In the genomic region with DNA sequence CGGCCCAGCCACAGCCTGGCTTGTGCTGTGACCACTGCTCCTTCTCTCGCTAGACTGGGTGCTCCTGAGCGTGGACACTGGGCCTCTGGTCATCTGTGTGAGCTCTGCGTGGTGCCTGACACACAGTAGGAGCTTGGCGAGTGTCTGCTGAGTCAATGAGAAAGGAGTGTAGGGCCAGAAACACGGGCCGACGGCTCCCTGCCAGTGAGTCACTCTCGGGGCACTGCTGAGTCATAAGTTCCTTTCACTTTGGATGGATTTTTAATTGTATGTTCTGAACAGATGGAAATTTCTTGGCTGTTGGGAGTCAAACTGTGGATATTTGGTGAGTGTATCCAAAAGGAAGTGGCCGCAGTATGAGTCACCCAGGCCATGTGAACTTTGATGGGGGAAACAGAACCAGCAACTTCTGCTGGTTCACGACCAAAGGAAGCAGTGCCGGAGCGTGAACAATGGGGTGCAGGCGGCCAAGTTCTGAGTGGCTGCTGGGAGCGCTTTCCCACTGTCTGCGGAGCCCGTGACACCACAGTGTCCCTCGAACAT, we compare ENCODE assay signal across 8 cellular contexts. TPM values are rescaled to one million over a fixed set of nuclear protein-coding genes. Genes with fewer than 3 reads are reported as not detected.
DNase-seq lines count a peak whose midpoint lies in the region; ATAC-seq and TF ChIP-seq lines count a peak whose summit lies in the region.

No MANE protein-coding gene starts in this region.

- no peaks in the 10 kb centered on the region for H3K9me3 ChIP-seq in mesodermal cell (ENCODE audit: control insufficient read depth, low read length)

- no peaks in the 10 kb centered on the region for H3K9me3 Mint-ChIP-seq in WTC11
- H3K9me3 Mint-ChIP-seq in effector memory CD8-positive, alpha-beta T cell: no peaks in the 10 kb centered on the region
- H3K9me3 Mint-ChIP-seq in stimulated activated effector memory CD8-positive, alpha-beta T cell treated with anti-CD3 and anti-CD28 coated beads, Interleukin-12 subunit alpha, Interleukin-12 subunit beta, amount 100 ng/mL, for 72 hours: no peaks in the 10 kb centered on the region

- DNase-seq in activated CD4-positive, CD25-positive, alpha-beta regulatory T cell (lab: John Stamatoyannopoulos, UW): no peak
- DNase-seq in WTC11 (ENCODE audit: low spot score): no peak
- DNase-seq in effector memory CD8-positive, alpha-beta T cell: no peak
- peak; percentile 18 to 56 for DNase-seq in stimulated activated effector memory CD8-positive, alpha-beta T cell treated with anti-CD3 and anti-CD28 coated beads, Interleukin-12 subunit alpha, Interleukin-12 subunit beta, amount 100 ng/mL, for 72 hours (ENCODE audit: low spot score in 2 of 2)

- ATAC-seq in activated CD4-positive, CD25-positive, alpha-beta regulatory T cell treated with anti-CD3 and anti-CD28 coated beads, Interleukin-2, amount 50 U/mL, for 24 hours: peak; percentile 79 to 83
- ATAC-seq in WTC11 (no peak), HG03469 (IDR thresholded peaks at IDR 0.05; ENCODE audit: unreplicated experiment) (no peak), HG02870 (IDR thresholded peaks at IDR 0.05; ENCODE audit: unreplicated experiment) (no peak)
- ATAC-seq in effector memory CD8-positive, alpha-beta T cell (replicated peaks): peak; percentile 24
- peak; percentile 84 for ATAC-seq in stimulated activated effector memory CD8-positive, alpha-beta T cell treated with anti-CD3 and anti-CD28 coated beads, Interleukin-12 subunit alpha, Interleukin-12 subunit beta, amount 100 ng/mL, for 72 hours

- H3K27ac Mint-ChIP-seq in WTC11: peak overlapping the region; percentile 34
- H3K27ac Mint-ChIP-seq in effector memory CD8-positive, alpha-beta T cell: peak overlapping the region in 1 of 2 donors; percentile 72
- H3K27ac Mint-ChIP-seq in stimulated activated effector memory CD8-positive, alpha-beta T cell treated with anti-CD3 and anti-CD28 coated beads, Interleukin-12 subunit alpha, Interleukin-12 subunit beta, amount 100 ng/mL, for 72 hours: peak overlapping the region; percentile 90

- H3K4me1 Mint-ChIP-seq in WTC11: peaks cover 55% of the 10 kb centered on the region
- H3K4me1 Mint-ChIP-seq in effector memory CD8-positive, alpha-beta T cell (ENCODE audit: low read depth in 2 of 2): peaks cover 5 to 9% of the 10 kb centered on the region in 2 donors
- peaks cover 10% of the 10 kb centered on the region for H3K4me1 Mint-ChIP-seq in stimulated activated effector memory CD8-positive, alpha-beta T cell treated with anti-CD3 and anti-CD28 coated beads, Interleukin-12 subunit alpha, Interleukin-12 subunit beta, amount 100 ng/mL, for 72 hours

- no peak overlapping the region for H3K4me3 Mint-ChIP-seq in WTC11
- H3K4me3 Mint-ChIP-seq in effector memory CD8-positive, alpha-beta T cell: peak overlapping the region; percentile 48 to 49
- peak overlapping the region; percentile 55 for H3K4me3 Mint-ChIP-seq in stimulated activated effector memory CD8-positive, alpha-beta T cell treated with anti-CD3 and anti-CD28 coated beads, Interleukin-12 subunit alpha, Interleukin-12 subunit beta, amount 100 ng/mL, for 72 hours

- no peak for TF ChIP-seq CTCF in WTC11 (IDR thresholded peaks at IDR 0.05)

- WGBS in mesodermal cell (ENCODE audit: insufficient coverage in 2 of 2), 2 experiments: 53 to 61% methylated on average over 18 of the region's 18 CpGs

- peaks cover 78% of the 10 kb centered on the region for H3K4me1 ChIP-seq in mesodermal cell (ENCODE audit: control insufficient read depth, insufficient read depth, low read length, poor library complexity, severe bottlenecking)

- H3K27ac ChIP-seq in mesodermal cell (ENCODE audit: low read depth, low read length, severe bottlenecking): peak overlapping the region; percentile 98

- H3K27me3 Mint-ChIP-seq in WTC11 (ENCODE audit: low read depth): no peaks in the 10 kb centered on the region; the same call in 1 of the 2 replicates
- peaks cover 21 to 75% of the 10 kb centered on the region in 2 donors for H3K27me3 Mint-ChIP-seq in effector memory CD8-positive, alpha-beta T cell

- CTCF ChIA-PET in WTC11 (lab: Charles Lee): interaction anchor here (1.0 to 1.3 kb wide), 3 partner anchors 42 to 76 kb away, joined by 3 to 5 read pairs (median 3); no protein-coding TSS in a partner anchor

- no peak overlapping the region for H3K4me3 ChIP-seq in mesodermal cell (ENCODE audit: extremely low read depth, insufficient read depth, low read length, poor library complexity, severe bottlenecking)

- no peaks in the 10 kb centered on the region for H3K36me3 Mint-ChIP-seq in WTC11
- H3K36me3 Mint-ChIP-seq in effector memory CD8-positive, alpha-beta T cell (ENCODE audit: insufficient read depth): no peaks in the 10 kb centered on the region
- peaks cover 6% of the 10 kb centered on the region for H3K36me3 Mint-ChIP-seq in stimulated activated effector memory CD8-positive, alpha-beta T cell treated with anti-CD3 and anti-CD28 coated beads, Interleukin-12 subunit alpha, Interleukin-12 subunit beta, amount 100 ng/mL, for 72 hours

- H3K36me3 ChIP-seq in mesodermal cell (ENCODE audit: control insufficient read depth, insufficient read depth, low read length): no peaks in the 10 kb centered on the region

- POLR2A ChIA-PET in WTC11 (lab: Charles Lee): no interaction called here

TF ChIP-seq in WTC11, 78 proteins besides CTCF, POLR2A, EP300 and RAD21 (continues in another document):
- TF ChIP-seq, protein P1, sequence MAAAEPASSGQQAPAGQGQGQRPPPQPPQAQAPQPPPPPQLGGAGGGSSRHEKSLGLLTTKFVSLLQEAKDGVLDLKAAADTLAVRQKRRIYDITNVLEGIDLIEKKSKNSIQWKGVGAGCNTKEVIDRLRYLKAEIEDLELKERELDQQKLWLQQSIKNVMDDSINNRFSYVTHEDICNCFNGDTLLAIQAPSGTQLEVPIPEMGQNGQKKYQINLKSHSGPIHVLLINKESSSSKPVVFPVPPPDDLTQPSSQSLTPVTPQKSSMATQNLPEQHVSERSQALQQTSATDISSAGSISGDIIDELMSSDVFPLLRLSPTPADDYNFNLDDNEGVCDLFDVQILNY (CRISPR knock-in tag; IDR thresholded peaks at IDR 0.05): no peak
- TF ChIP-seq ZNF317 (CRISPR knock-in tag; IDR thresholded peaks at IDR 0.05; ENCODE audit: borderline replicate concordance, low read depth) (no peak), FOXJ3 (CRISPR knock-in tag; IDR thresholded peaks at IDR 0.05; ENCODE audit: borderline replicate concordance) (no peak), ESRRA (CRISPR knock-in tag; IDR thresholded peaks at IDR 0.05; ENCODE audit: borderline replicate concordance) (no peak), ZNF138 (CRISPR knock-in tag; conservative IDR thresholded peaks at IDR 0.05) (no peak), RELA (CRISPR knock-in tag; IDR thresholded peaks at IDR 0.05; ENCODE audit: borderline replicate concordance) (no peak)
- TF ChIP-seq, protein P2, sequence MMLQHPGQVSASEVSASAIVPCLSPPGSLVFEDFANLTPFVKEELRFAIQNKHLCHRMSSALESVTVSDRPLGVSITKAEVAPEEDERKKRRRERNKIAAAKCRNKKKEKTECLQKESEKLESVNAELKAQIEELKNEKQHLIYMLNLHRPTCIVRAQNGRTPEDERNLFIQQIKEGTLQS (CRISPR knock-in tag; conservative IDR thresholded peaks at IDR 0.05): no peak
- TF ChIP-seq, protein P3, sequence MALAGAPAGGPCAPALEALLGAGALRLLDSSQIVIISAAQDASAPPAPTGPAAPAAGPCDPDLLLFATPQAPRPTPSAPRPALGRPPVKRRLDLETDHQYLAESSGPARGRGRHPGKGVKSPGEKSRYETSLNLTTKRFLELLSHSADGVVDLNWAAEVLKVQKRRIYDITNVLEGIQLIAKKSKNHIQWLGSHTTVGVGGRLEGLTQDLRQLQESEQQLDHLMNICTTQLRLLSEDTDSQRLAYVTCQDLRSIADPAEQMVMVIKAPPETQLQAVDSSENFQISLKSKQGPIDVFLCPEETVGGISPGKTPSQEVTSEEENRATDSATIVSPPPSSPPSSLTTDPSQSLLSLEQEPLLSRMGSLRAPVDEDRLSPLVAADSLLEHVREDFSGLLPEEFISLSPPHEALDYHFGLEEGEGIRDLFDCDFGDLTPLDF (CRISPR knock-in tag; IDR thresholded peaks at IDR 0.05): no peak
- TF ChIP-seq, protein P4, sequence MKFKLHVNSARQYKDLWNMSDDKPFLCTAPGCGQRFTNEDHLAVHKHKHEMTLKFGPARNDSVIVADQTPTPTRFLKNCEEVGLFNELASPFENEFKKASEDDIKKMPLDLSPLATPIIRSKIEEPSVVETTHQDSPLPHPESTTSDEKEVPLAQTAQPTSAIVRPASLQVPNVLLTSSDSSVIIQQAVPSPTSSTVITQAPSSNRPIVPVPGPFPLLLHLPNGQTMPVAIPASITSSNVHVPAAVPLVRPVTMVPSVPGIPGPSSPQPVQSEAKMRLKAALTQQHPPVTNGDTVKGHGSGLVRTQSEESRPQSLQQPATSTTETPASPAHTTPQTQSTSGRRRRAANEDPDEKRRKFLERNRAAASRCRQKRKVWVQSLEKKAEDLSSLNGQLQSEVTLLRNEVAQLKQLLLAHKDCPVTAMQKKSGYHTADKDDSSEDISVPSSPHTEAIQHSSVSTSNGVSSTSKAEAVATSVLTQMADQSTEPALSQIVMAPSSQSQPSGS (CRISPR knock-in tag; IDR thresholded peaks at IDR 0.05; ENCODE audit: borderline replicate concordance, low read depth): no peak
- TF ChIP-seq, protein P5, sequence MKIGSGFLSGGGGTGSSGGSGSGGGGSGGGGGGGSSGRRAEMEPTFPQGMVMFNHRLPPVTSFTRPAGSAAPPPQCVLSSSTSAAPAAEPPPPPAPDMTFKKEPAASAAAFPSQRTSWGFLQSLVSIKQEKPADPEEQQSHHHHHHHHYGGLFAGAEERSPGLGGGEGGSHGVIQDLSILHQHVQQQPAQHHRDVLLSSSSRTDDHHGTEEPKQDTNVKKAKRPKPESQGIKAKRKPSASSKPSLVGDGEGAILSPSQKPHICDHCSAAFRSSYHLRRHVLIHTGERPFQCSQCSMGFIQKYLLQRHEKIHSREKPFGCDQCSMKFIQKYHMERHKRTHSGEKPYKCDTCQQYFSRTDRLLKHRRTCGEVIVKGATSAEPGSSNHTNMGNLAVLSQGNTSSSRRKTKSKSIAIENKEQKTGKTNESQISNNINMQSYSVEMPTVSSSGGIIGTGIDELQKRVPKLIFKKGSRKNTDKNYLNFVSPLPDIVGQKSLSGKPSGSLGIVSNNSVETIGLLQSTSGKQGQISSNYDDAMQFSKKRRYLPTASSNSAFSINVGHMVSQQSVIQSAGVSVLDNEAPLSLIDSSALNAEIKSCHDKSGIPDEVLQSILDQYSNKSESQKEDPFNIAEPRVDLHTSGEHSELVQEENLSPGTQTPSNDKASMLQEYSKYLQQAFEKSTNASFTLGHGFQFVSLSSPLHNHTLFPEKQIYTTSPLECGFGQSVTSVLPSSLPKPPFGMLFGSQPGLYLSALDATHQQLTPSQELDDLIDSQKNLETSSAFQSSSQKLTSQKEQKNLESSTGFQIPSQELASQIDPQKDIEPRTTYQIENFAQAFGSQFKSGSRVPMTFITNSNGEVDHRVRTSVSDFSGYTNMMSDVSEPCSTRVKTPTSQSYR (CRISPR knock-in tag; IDR thresholded peaks at IDR 0.05): no peak

RNA-seq across cellular contexts. Expression of a gene that starts 41.0 kb away (rescaled TPM):
- 231 to 241 TPM (median 231 TPM) in 3 replicates for total RNA-seq in WTC11 (2021)
- polyA plus RNA-seq in mesodermal cell (2013, experiment 1 of 2): 343 TPM
- polyA plus RNA-seq in mesodermal cell (2013, experiment 2 of 2): 309 TPM

Comparison
In these comparisons a context has a peak if more than half of its experiments do, and no peak if none do; other contexts are left out.
1. ATAC-seq: peak in activated CD4-positive, CD25-positive, alpha-beta regulatory T cell treated with anti-CD3 and anti-CD28 coated beads, Interleukin-2, amount 50 U/mL, for 24 hours (2 of 2), effector memory CD8-positive, alpha-beta T cell (single experiment) and stimulated activated effector memory CD8-positive, alpha-beta T cell treated with anti-CD3 and anti-CD28 coated beads, Interleukin-12 subunit alpha, Interleukin-12 subunit beta, amount 100 ng/mL, for 72 hours (single experiment); none in WTC11 (single experiment), HG03469 (single experiment) and HG02870 (single experiment).
2. DNase-seq: peak in stimulated activated effector memory CD8-positive, alpha-beta T cell treated with anti-CD3 and anti-CD28 coated beads, Interleukin-12 subunit alpha, Interleukin-12 subunit beta, amount 100 ng/mL, for 72 hours (2 of 2); none in activated CD4-positive, CD25-positive, alpha-beta regulatory T cell (0 of 4), WTC11 (single experiment) and effector memory CD8-positive, alpha-beta T cell (0 of 3).